Comparison of ENCODE assay signal across 8 cellular contexts in the genomic region with DNA sequence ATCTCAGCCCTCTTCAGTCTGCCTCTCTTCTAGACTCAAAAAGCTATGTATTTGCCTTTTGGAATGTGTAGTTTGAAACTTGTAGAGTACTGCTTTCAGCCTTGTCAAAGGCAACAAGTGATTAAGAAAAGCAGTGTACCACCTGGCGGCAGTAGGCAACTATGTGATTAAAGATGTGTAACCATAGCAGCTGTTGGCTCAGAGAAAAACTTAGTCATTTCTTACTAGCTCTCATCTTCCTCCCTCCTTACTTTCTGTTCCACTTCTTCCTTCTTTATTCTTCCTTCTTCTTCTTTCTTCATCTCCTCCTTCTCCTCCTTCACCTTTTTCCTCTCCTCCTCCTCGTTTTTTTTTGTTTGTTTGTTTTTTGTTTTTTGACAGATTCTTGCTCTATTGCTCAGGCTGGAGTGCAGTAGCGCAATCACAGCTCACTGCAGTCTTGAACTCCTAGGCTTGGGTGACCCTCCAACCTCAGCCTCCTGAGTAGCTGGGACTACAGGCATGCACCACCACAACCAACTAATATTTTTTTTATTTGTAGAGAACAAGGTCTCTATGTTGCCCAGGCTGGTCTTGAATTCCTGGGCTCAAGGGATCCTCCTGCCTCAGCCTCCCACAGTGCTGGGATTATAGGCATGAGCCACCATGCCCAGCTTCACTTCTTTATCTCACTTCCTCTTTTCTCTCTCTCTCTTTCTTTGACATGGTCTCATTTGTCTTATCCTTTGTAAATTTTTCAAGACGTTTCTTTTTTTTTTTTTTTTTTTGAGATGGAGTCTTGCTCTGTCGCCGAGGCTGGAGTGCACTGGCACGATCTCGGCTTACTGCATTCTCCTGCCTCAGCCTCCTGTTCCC. TPM values are rescaled to one million over a fixed set of nuclear protein-coding genes. Genes with fewer than 3 reads are reported as not detected.
DNase-seq lines count a peak whose midpoint lies in the region; ATAC-seq and TF ChIP-seq lines count a peak whose summit lies in the region.

No MANE protein-coding gene starts in this region.

- peak overlapping the region; percentile 71 for H3K27ac Mint-ChIP-seq in activated T-cell treated with anti-CD3 and anti-CD28 coated beads, Interleukin-2, amount 50 U/mL, for 72 hours
- peak overlapping the region; percentile 58 for H3K27ac Mint-ChIP-seq in memory B cell

- peaks cover 18% of the 10 kb centered on the region for H3K4me1 Mint-ChIP-seq in activated T-cell treated with anti-CD3 and anti-CD28 coated beads, Interleukin-2, amount 50 U/mL, for 72 hours (ENCODE audit: low read depth)
- peaks cover 7% of the 10 kb centered on the region for H3K4me1 Mint-ChIP-seq in memory B cell

- intact Hi-C loops in tibial artery (cut with DNase I; ENCODE audit: low total_unique reads) = no loop called here

- H3K36me3 Mint-ChIP-seq in activated T-cell treated with anti-CD3 and anti-CD28 coated beads, Interleukin-2, amount 50 U/mL, for 72 hours (ENCODE audit: insufficient read depth in 2 of 2) = peaks cover 5 to 38% of the 10 kb centered on the region in 2 donors
- H3K36me3 Mint-ChIP-seq in memory B cell = peaks cover 19% of the 10 kb centered on the region

- H3K27me3 ChIP-seq in HL-60 (ENCODE audit: insufficient read depth, poor library complexity, severe bottlenecking) (no peaks in the 10 kb centered on the region), tibial artery (no peaks in the 10 kb centered on the region)

- H3K4me3 ChIP-seq in HL-60 (replicated peaks; ENCODE audit: insufficient read depth, low read length) (no peak overlapping the region), tibial artery (no peak overlapping the region)

- ATAC-seq in GM21529 (IDR thresholded peaks at IDR 0.05; ENCODE audit: unreplicated experiment) (peak; percentile 98), memory B cell (ENCODE audit: low read depth) (peak; percentile 89)
- peak; percentile 94 to 99 for ATAC-seq in activated T-cell treated with anti-CD3 and anti-CD28 coated beads, Interleukin-2, amount 50 U/mL, for 72 hours (replicated peaks in 1 of 2)

- no peaks in the 10 kb centered on the region for H3K4me1 ChIP-seq in tibial artery

- in situ Hi-C loops in GM13976 (cut with MboI; ENCODE audit: low sequenced_read_pairs, unreplicated experiment) = no loop called here

- H3K9me3 Mint-ChIP-seq in activated T-cell treated with anti-CD3 and anti-CD28 coated beads, Interleukin-2, amount 50 U/mL, for 72 hours = peaks cover 4% of the 10 kb centered on the region in 2 donors
- peaks cover 3% of the 10 kb centered on the region for H3K9me3 Mint-ChIP-seq in memory B cell

- H3K27ac ChIP-seq in HL-60 (replicated peaks) (peak overlapping the region; percentile 13; the same call in 1 of the 2 replicates), tibial artery (no peak overlapping the region)

- H3K9me3 ChIP-seq in tibial artery = no peaks in the 10 kb centered on the region

- peaks cover 17 to 25% (median 19%) of the 10 kb centered on the region in 3 donors for H3K36me3 ChIP-seq in tibial artery

- DNase-seq in GM13976 (ENCODE audit: low spot score) (peak; percentile 60), HL-60 (ENCODE audit: low read depth in 1 of 2, low spot score in 1 of 2) (peak; percentile 11 to 46), memory B cell (ENCODE audit: low spot score in 2 of 2) (peak in 1 of 2 donors; percentile 8), tibial artery (no peak), superior temporal gyrus (ENCODE audit: extremely low spot score) (no peak), HuH-7.5 (ENCODE audit: low spot score) (no peak)
- peak; percentile 29 to 30 for DNase-seq in activated T-cell treated with anti-CD3 and anti-CD28 coated beads, Interleukin-2, amount 50 U/mL, for 72 hours

- H3K27me3 Mint-ChIP-seq in activated T-cell treated with anti-CD3 and anti-CD28 coated beads, Interleukin-2, amount 50 U/mL, for 72 hours (ENCODE audit: low read depth) = no peaks in the 10 kb centered on the region
- no peaks in the 10 kb centered on the region for H3K27me3 Mint-ChIP-seq in memory B cell

- TF ChIP-seq CTCF in GM13976 (IDR thresholded peaks at IDR 0.05; ENCODE audit: borderline replicate concordance, control extremely low read depth, extremely low read depth, insufficient read depth, missing control alignments) (peak; percentile 49), HL-60 (IDR thresholded peaks at IDR 0.05; ENCODE audit: insufficient read depth, low read length) (peak; percentile 22), tibial artery (IDR thresholded peaks at IDR 0.05) (no peak)

- H3K4me3 Mint-ChIP-seq in activated T-cell treated with anti-CD3 and anti-CD28 coated beads, Interleukin-2, amount 50 U/mL, for 72 hours = peak overlapping the region; percentile 30
- no peak overlapping the region for H3K4me3 Mint-ChIP-seq in memory B cell

RNA-seq across cellular contexts. Expression of gene ABHD18, which starts 32.6 kb away (rescaled TPM):
- total RNA-seq in activated T-cell treated with anti-CD3 and anti-CD28 coated beads, Interleukin-2, amount 50 U/mL, for 72 hours = 10 to 100 TPM; 21.7 to 28.0 TPM

RNA-seq across cellular contexts. Expression of gene MFSD8, which starts 32.8 kb away (rescaled TPM):
- 10 to 100 TPM; 19.3 to 21.2 TPM for total RNA-seq in activated T-cell treated with anti-CD3 and anti-CD28 coated beads, Interleukin-2, amount 50 U/mL, for 72 hours

Comparison
In these comparisons a context has a peak if more than half of its experiments do, and no peak if none do; other contexts are left out.
1. DNase-seq: peak in GM13976 (single experiment), HL-60 (2 of 2) and activated T-cell treated with anti-CD3 and anti-CD28 coated beads, Interleukin-2, amount 50 U/mL, for 72 hours (2 of 2); none in tibial artery (0 of 2), superior temporal gyrus (single experiment) and HuH-7.5 (single experiment).
2. CTCF ChIP-seq: peak in GM13976 (single experiment) and HL-60 (single experiment); none in tibial artery (0 of 2).
3. Peak in every context shown above with its lines, with median percentiles within 50 percentile points of each other: ATAC-seq.